In genomic region chr9:88987646-88988045, GRCh38 we compare ENCODE assay signal across 29 cellular contexts. TPM values are rescaled to one million over a fixed set of nuclear protein-coding genes. Genes with fewer than 3 reads are reported as not detected.
"Had no signal": no experiment of that assay in that cellular context is flagged by ENCODE, and none has a peak within 500 bp of the region (broad histone marks: within the 10 kb centered on the region; RNA-seq: fewer than 3 reads in every experiment).

No MANE protein-coding gene starts in this region.

- H3K36me3 Mint-ChIP-seq: activated CD4-positive, alpha-beta memory T cell treated with anti-CD3 and anti-CD28 coated beads for 36 hours; activated naive CD8-positive, alpha-beta T cell had no signal

- H3K27ac Mint-ChIP-seq: activated CD4-positive, alpha-beta memory T cell treated with anti-CD3 and anti-CD28 coated beads for 36 hours; activated CD4-positive, alpha-beta T cell treated with anti-CD3 and anti-CD28 coated beads for 36 hours; activated CD4-positive, alpha-beta T cell treated with anti-CD3 and anti-CD28 coated beads, Interleukin-2, amount 10 ng/mL, durations not matched to agents 24 days and 14 days; activated CD8-positive, alpha-beta T cell treated with anti-CD3 and anti-CD28 coated beads, Interleukin-2, amount 10 ng/mL, durations not matched to agents 7 days and 5 days; activated naive CD8-positive, alpha-beta T cell; activated T-cell treated with anti-CD3 and anti-CD28 coated beads, Interleukin-2, amount 50 U/mL, for 24 hours; activated T-cell treated with anti-CD3 and anti-CD28 coated beads, Interleukin-2, amount 50 U/mL, for 72 hours; effector memory CD8-positive, alpha-beta T cell; T-helper 17 cell had no signal

- H3K9me3 Mint-ChIP-seq: activated CD4-positive, alpha-beta memory T cell treated with anti-CD3 and anti-CD28 coated beads for 36 hours; activated CD4-positive, alpha-beta T cell treated with anti-CD3 and anti-CD28 coated beads, Interleukin-2, amount 10 ng/mL, durations not matched to agents 24 days and 14 days; activated T-cell treated with anti-CD3 and anti-CD28 coated beads, Interleukin-2, amount 50 U/mL, for 24 hours; activated T-cell treated with anti-CD3 and anti-CD28 coated beads, Interleukin-2, amount 50 U/mL, for 72 hours; effector memory CD8-positive, alpha-beta T cell had no signal

- H3K27ac ChIP-seq: brain microvascular endothelial cell, epithelial cell of prostate, esophagus squamous epithelium had no signal

- DNase-seq: activated CD4-positive, alpha-beta memory T cell treated with anti-CD3 and anti-CD28 coated beads for 36 hours; activated CD4-positive, alpha-beta T cell treated with anti-CD3 and anti-CD28 coated beads for 36 hours; activated CD4-positive, alpha-beta T cell treated with anti-CD3 and anti-CD28 coated beads, Interleukin-2, amount 10 ng/mL, durations not matched to agents 24 days and 14 days; activated CD4-positive, CD25-positive, alpha-beta regulatory T cell; activated CD4-positive, CD25-positive, alpha-beta regulatory T cell treated with anti-CD3 and anti-CD28 coated beads, Interleukin-2, amount 50 U/mL, for 72 hours; activated CD8-positive, alpha-beta T cell treated with anti-CD3 and anti-CD28 coated beads, Interleukin-2, amount 10 ng/mL, durations not matched to agents 7 days and 5 days; activated effector memory CD4-positive, alpha-beta T cell treated with Interleukin-2 at 50 U/mL for 16 hours; activated gamma-delta T cell treated with Interleukin-2 at 50 U/mL for 16 hours; activated naive CD4-positive, alpha-beta T cell treated with anti-CD3 and anti-CD28 coated beads, Interleukin-2, amount 50 U/mL, for 16 hours; activated naive CD4-positive, alpha-beta T cell treated with Interleukin-2 at 50 U/mL for 16 hours; activated T-cell treated with anti-CD3 and anti-CD28 coated beads for 4 hours; activated T-cell treated with anti-CD3 and anti-CD28 coated beads, Interleukin-2, amount 50 U/mL, for 24 hours; activated T-cell treated with anti-CD3 and anti-CD28 coated beads, Interleukin-2, amount 50 U/mL, for 72 hours; amniotic stem cell; anterior cingulate cortex; brain microvascular endothelial cell; caudate nucleus; cortex of kidney; dermis blood vessel endothelial cell; effector CD4-positive, alpha-beta T cell; effector memory CD8-positive, alpha-beta T cell; esophagus squamous epithelium; foreskin melanocyte; T-helper 1 cell; T-helper 17 cell; T1000 had no signal

- H3K4me3 ChIP-seq: esophagus squamous epithelium, gastroesophageal sphincter had no signal

- H3K27me3 ChIP-seq: brain microvascular endothelial cell, gastroesophageal sphincter had no signal

- H3K4me3 Mint-ChIP-seq: activated CD4-positive, alpha-beta memory T cell treated with anti-CD3 and anti-CD28 coated beads for 36 hours; activated CD4-positive, alpha-beta T cell treated with anti-CD3 and anti-CD28 coated beads for 36 hours; activated CD4-positive, alpha-beta T cell treated with anti-CD3 and anti-CD28 coated beads, Interleukin-2, amount 10 ng/mL, durations not matched to agents 24 days and 14 days; activated CD8-positive, alpha-beta T cell treated with anti-CD3 and anti-CD28 coated beads, Interleukin-2, amount 10 ng/mL, durations not matched to agents 7 days and 5 days; activated naive CD8-positive, alpha-beta T cell; activated T-cell treated with anti-CD3 and anti-CD28 coated beads, Interleukin-2, amount 50 U/mL, for 24 hours; activated T-cell treated with anti-CD3 and anti-CD28 coated beads, Interleukin-2, amount 50 U/mL, for 72 hours; effector memory CD8-positive, alpha-beta T cell; T-helper 17 cell had no signal

RNA-seq across cellular contexts. Expression of gene S1PR3, which starts 3.6 kb away (rescaled TPM):
- total RNA-seq: activated CD8-positive, alpha-beta T cell treated with anti-CD3 and anti-CD28 coated beads, Interleukin-2, amount 10 ng/mL, durations not matched to agents 7 days and 5 days had no signal
